Comparison of ENCODE assay signal across 1 cellular context in the genomic region with DNA sequence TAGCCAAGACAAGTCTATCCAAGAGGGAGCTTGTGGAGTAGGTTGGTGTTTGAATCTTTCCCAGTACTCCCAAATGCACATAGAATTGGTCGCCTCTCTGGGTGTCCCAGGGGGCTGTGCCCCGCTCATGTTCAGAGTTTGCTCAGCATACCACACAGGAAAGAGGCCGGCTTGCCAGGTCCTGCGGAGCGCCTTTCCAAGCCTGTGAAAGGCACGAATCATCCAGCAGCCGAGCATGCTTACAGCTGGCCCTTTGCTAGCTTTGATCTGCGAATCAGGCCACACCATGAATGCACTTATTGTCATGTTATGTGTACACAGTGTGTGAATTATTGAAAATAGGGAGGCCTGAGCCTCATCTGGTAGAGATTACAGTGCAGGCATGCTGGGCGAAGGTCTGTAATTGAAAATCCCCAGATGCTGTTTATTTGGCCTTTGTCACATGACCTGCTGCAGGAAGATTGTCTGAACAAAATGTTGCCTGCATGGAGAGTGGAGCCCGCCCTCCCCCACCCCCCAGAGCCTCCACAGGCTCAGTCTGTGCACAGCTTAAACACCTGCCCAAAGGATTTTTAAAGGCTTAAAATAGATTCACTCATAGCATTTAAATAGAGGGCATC.
A peak's percentile ranks its signal among the peaks of the same experiment; 100 is the strongest.
TF ChIP-seq lines count a peak whose summit lies in the region.

No MANE protein-coding gene starts in this region.

TF ChIP-seq in HepG2, 621 proteins besides CTCF, POLR2A, EP300 and RAD21 (continued from another document and continues in another):
- TF ChIP-seq, protein P1, sequence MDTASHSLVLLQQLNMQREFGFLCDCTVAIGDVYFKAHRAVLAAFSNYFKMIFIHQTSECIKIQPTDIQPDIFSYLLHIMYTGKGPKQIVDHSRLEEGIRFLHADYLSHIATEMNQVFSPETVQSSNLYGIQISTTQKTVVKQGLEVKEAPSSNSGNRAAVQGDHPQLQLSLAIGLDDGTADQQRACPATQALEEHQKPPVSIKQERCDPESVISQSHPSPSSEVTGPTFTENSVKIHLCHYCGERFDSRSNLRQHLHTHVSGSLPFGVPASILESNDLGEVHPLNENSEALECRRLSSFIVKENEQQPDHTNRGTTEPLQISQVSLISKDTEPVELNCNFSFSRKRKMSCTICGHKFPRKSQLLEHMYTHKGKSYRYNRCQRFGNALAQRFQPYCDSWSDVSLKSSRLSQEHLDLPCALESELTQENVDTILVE (CRISPR knock-in tag; IDR thresholded peaks at IDR 0.05): peak; percentile 65; the same call in 1 of the 2 replicates
- peak; percentile 77 for TF ChIP-seq KAT8 (CRISPR knock-in tag; IDR thresholded peaks at IDR 0.05)
- TF ChIP-seq ATRX (CRISPR knock-in tag; IDR thresholded peaks at IDR 0.05; ENCODE audit: borderline replicate concordance): no peak
- TF ChIP-seq SSRP1 (CRISPR knock-in tag; IDR thresholded peaks at IDR 0.05): peak; percentile 82; the same call in 1 of the 2 replicates
- TF ChIP-seq TARDBP (CRISPR knock-in tag; IDR thresholded peaks at IDR 0.05): peak; percentile 98
- no peak for TF ChIP-seq AGO2 (optimal IDR thresholded peaks at IDR 0.05; ENCODE audit: low read depth, low read length)
- TF ChIP-seq ZNF530 (CRISPR knock-in tag; IDR thresholded peaks at IDR 0.05; ENCODE audit: low read depth): no peak
- no peak for TF ChIP-seq SRF (IDR thresholded peaks at IDR 0.05; ENCODE audit: low read depth, low read length)
- TF ChIP-seq RBFOX2 (IDR thresholded peaks at IDR 0.05; ENCODE audit: low read depth, low read length): peak; percentile 40; the same call in 1 of the 2 replicates
- TF ChIP-seq JUNB (CRISPR knock-in tag; IDR thresholded peaks at IDR 0.05; ENCODE audit: borderline replicate concordance): no peak
- TF ChIP-seq, protein P2, sequence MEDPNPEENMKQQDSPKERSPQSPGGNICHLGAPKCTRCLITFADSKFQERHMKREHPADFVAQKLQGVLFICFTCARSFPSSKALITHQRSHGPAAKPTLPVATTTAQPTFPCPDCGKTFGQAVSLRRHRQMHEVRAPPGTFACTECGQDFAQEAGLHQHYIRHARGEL (CRISPR knock-in tag; IDR thresholded peaks at IDR 0.05): no peak
- peak; percentile 95 for TF ChIP-seq GATAD2A (CRISPR knock-in tag; IDR thresholded peaks at IDR 0.05)
- 0 out of 2 replicates have a peak, but pooled peaks have one; percentile 46 for TF ChIP-seq HNRNPL (IDR thresholded peaks at IDR 0.05; ENCODE audit: low read depth, low read length)
- no peak for TF ChIP-seq SCMH1 (CRISPR knock-in tag; IDR thresholded peaks at IDR 0.05; ENCODE audit: borderline replicate concordance)
- peak; percentile 62; the same call in 1 of the 2 replicates for TF ChIP-seq ZFP36L1 (CRISPR knock-in tag; IDR thresholded peaks at IDR 0.05)
- TF ChIP-seq, protein P3, sequence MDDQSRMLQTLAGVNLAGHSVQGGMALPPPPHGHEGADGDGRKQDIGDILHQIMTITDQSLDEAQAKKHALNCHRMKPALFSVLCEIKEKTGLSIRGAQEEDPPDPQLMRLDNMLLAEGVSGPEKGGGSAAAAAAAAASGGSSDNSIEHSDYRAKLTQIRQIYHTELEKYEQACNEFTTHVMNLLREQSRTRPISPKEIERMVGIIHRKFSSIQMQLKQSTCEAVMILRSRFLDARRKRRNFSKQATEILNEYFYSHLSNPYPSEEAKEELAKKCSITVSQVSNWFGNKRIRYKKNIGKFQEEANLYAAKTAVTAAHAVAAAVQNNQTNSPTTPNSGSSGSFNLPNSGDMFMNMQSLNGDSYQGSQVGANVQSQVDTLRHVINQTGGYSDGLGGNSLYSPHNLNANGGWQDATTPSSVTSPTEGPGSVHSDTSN (CRISPR knock-in tag; IDR thresholded peaks at IDR 0.05; ENCODE audit: borderline replicate concordance): no peak
- TF ChIP-seq, protein P4, sequence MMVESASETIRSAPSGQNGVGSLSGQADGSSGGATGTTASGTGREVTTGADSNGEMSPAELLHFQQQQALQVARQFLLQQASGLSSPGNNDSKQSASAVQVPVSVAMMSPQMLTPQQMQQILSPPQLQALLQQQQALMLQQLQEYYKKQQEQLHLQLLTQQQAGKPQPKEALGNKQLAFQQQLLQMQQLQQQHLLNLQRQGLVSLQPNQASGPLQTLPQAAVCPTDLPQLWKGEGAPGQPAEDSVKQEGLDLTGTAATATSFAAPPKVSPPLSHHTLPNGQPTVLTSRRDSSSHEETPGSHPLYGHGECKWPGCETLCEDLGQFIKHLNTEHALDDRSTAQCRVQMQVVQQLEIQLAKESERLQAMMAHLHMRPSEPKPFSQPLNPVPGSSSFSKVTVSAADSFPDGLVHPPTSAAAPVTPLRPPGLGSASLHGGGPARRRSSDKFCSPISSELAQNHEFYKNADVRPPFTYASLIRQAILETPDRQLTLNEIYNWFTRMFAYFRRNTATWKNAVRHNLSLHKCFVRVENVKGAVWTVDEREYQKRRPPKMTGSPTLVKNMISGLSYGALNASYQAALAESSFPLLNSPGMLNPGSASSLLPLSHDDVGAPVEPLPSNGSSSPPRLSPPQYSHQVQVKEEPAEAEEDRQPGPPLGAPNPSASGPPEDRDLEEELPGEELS (CRISPR knock-in tag; IDR thresholded peaks at IDR 0.05): peak; percentile 97
- TF ChIP-seq DPF2 (CRISPR knock-in tag; IDR thresholded peaks at IDR 0.05; ENCODE audit: borderline replicate concordance, low read depth): peak; percentile 66; the same call in 1 of the 2 replicates
- no peak for TF ChIP-seq ZNF776 (CRISPR knock-in tag; IDR thresholded peaks at IDR 0.05)
- TF ChIP-seq, protein P5, sequence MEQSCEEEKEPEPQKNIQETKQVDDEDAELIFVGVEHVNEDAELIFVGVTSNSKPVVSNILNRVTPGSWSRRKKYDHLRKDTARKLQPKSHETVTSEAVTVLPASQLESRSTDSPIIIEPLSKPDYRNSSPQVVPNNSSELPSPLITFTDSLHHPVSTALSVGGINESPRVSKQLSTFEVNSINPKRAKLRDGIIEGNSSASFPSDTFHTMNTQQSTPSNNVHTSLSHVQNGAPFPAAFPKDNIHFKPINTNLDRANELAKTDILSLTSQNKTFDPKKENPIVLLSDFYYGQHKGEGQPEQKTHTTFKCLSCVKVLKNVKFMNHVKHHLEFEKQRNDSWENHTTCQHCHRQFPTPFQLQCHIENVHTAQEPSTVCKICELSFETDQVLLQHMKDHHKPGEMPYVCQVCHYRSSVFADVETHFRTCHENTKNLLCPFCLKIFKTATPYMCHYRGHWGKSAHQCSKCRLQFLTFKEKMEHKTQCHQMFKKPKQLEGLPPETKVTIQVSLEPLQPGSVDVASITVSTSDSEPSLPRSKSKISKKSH (CRISPR knock-in tag; IDR thresholded peaks at IDR 0.05; ENCODE audit: borderline replicate concordance): no peak
- TF ChIP-seq, protein P6, sequence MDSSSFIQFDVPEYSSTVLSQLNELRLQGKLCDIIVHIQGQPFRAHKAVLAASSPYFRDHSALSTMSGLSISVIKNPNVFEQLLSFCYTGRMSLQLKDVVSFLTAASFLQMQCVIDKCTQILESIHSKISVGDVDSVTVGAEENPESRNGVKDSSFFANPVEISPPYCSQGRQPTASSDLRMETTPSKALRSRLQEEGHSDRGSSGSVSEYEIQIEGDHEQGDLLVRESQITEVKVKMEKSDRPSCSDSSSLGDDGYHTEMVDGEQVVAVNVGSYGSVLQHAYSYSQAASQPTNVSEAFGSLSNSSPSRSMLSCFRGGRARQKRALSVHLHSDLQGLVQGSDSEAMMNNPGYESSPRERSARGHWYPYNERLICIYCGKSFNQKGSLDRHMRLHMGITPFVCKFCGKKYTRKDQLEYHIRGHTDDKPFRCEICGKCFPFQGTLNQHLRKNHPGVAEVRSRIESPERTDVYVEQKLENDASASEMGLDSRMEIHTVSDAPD (CRISPR knock-in tag; IDR thresholded peaks at IDR 0.05): peak; percentile 67; the same call in 1 of the 2 replicates
- TF ChIP-seq ASH2L (IDR thresholded peaks at IDR 0.05; ENCODE audit: insufficient read length, low read depth, low read length): peak; percentile 74
- no peak for TF ChIP-seq NFRKB (IDR thresholded peaks at IDR 0.05)
- TF ChIP-seq PHB2 (IDR thresholded peaks at IDR 0.05; ENCODE audit: partially characterized antibody): no peak
- TF ChIP-seq, protein P7, sequence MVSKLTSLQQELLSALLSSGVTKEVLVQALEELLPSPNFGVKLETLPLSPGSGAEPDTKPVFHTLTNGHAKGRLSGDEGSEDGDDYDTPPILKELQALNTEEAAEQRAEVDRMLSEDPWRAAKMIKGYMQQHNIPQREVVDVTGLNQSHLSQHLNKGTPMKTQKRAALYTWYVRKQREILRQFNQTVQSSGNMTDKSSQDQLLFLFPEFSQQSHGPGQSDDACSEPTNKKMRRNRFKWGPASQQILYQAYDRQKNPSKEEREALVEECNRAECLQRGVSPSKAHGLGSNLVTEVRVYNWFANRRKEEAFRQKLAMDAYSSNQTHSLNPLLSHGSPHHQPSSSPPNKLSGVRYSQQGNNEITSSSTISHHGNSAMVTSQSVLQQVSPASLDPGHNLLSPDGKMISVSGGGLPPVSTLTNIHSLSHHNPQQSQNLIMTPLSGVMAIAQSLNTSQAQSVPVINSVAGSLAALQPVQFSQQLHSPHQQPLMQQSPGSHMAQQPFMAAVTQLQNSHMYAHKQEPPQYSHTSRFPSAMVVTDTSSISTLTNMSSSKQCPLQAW (CRISPR knock-in tag; IDR thresholded peaks at IDR 0.05): peak; percentile 85
- TF ChIP-seq, protein P8, sequence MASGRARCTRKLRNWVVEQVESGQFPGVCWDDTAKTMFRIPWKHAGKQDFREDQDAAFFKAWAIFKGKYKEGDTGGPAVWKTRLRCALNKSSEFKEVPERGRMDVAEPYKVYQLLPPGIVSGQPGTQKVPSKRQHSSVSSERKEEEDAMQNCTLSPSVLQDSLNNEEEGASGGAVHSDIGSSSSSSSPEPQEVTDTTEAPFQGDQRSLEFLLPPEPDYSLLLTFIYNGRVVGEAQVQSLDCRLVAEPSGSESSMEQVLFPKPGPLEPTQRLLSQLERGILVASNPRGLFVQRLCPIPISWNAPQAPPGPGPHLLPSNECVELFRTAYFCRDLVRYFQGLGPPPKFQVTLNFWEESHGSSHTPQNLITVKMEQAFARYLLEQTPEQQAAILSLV (CRISPR knock-in tag; IDR thresholded peaks at IDR 0.05; ENCODE audit: borderline replicate concordance): no peak
- TF ChIP-seq, protein P9, sequence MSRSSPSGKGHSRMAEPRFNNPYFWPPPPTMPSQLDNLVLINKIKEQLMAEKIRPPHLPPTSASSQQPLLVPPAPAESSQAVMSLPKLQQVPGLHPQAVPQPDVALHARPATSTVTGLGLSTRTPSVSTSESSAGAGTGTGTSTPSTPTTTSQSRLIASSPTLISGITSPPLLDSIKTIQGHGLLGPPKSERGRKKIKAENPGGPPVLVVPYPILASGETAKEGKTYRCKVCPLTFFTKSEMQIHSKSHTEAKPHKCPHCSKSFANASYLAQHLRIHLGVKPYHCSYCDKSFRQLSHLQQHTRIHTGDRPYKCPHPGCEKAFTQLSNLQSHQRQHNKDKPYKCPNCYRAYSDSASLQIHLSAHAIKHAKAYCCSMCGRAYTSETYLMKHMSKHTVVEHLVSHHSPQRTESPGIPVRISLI (CRISPR knock-in tag; IDR thresholded peaks at IDR 0.05; ENCODE audit: borderline replicate concordance): peak; percentile 39; the same call in 1 of the 2 replicates
- TF ChIP-seq CHCHD3 (CRISPR knock-in tag; IDR thresholded peaks at IDR 0.05): no peak
- TF ChIP-seq, protein P10, sequence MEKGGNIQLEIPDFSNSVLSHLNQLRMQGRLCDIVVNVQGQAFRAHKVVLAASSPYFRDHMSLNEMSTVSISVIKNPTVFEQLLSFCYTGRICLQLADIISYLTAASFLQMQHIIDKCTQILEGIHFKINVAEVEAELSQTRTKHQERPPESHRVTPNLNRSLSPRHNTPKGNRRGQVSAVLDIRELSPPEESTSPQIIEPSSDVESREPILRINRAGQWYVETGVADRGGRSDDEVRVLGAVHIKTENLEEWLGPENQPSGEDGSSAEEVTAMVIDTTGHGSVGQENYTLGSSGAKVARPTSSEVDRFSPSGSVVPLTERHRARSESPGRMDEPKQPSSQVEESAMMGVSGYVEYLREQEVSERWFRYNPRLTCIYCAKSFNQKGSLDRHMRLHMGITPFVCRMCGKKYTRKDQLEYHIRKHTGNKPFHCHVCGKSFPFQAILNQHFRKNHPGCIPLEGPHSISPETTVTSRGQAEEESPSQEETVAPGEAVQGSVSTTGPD (CRISPR knock-in tag; IDR thresholded peaks at IDR 0.05): 0 out of 2 replicates have a peak, but pooled peaks have one; percentile 47
- no peak for TF ChIP-seq ZFP82 (CRISPR knock-in tag; IDR thresholded peaks at IDR 0.05; ENCODE audit: borderline replicate concordance)
- TF ChIP-seq SMARCC2 (IDR thresholded peaks at IDR 0.05): no peak
- TF ChIP-seq, protein P11, sequence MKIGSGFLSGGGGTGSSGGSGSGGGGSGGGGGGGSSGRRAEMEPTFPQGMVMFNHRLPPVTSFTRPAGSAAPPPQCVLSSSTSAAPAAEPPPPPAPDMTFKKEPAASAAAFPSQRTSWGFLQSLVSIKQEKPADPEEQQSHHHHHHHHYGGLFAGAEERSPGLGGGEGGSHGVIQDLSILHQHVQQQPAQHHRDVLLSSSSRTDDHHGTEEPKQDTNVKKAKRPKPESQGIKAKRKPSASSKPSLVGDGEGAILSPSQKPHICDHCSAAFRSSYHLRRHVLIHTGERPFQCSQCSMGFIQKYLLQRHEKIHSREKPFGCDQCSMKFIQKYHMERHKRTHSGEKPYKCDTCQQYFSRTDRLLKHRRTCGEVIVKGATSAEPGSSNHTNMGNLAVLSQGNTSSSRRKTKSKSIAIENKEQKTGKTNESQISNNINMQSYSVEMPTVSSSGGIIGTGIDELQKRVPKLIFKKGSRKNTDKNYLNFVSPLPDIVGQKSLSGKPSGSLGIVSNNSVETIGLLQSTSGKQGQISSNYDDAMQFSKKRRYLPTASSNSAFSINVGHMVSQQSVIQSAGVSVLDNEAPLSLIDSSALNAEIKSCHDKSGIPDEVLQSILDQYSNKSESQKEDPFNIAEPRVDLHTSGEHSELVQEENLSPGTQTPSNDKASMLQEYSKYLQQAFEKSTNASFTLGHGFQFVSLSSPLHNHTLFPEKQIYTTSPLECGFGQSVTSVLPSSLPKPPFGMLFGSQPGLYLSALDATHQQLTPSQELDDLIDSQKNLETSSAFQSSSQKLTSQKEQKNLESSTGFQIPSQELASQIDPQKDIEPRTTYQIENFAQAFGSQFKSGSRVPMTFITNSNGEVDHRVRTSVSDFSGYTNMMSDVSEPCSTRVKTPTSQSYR (CRISPR knock-in tag; IDR thresholded peaks at IDR 0.05; ENCODE audit: borderline replicate concordance): peak; percentile 79; the same call in 1 of the 2 replicates
- peak; percentile 60; the same call in 1 of the 2 replicates for TF ChIP-seq SNAPC2 (CRISPR knock-in tag; IDR thresholded peaks at IDR 0.05)
- TF ChIP-seq, protein P12, sequence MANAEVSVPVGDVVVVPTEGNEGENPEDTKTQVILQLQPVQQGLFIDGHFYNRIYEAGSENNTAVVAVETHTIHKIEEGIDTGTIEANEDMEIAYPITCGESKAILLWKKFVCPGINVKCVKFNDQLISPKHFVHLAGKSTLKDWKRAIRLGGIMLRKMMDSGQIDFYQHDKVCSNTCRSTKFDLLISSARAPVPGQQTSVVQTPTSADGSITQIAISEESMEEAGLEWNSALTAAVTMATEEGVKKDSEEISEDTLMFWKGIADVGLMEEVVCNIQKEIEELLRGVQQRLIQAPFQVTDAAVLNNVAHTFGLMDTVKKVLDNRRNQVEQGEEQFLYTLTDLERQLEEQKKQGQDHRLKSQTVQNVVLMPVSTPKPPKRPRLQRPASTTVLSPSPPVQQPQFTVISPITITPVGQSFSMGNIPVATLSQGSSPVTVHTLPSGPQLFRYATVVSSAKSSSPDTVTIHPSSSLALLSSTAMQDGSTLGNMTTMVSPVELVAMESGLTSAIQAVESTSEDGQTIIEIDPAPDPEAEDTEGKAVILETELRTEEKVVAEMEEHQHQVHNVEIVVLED (CRISPR knock-in tag; IDR thresholded peaks at IDR 0.05; ENCODE audit: borderline replicate concordance): peak; percentile 25; the same call in 1 of the 2 replicates
